Comparison of ENCODE assay signal across 12 cellular contexts in genomic region chr1:29210278-29211085, GRCh38. TPM values are rescaled to one million over a fixed set of nuclear protein-coding genes. Genes with fewer than 3 reads are reported as not detected.
DNase-seq lines count a peak whose midpoint lies in the region; ATAC-seq, FAIRE-seq and TF ChIP-seq lines count a peak whose summit lies in the region.
"Had no signal": no experiment of that assay in that cellular context is flagged by ENCODE, and none has a peak within 500 bp of the region (broad histone marks: within the 10 kb centered on the region; RNA-seq: fewer than 3 reads in every experiment).

No MANE protein-coding gene starts in this region.

- no peaks in the 10 kb centered on the region for H3K27me3 ChIP-seq in upper lobe of right lung
- no peaks in the 10 kb centered on the region for H3K27me3 ChIP-seq in adrenal gland

- no peak overlapping the region for H3K4me3 ChIP-seq in upper lobe of right lung
- H3K4me3 ChIP-seq in adrenal gland, result no peak overlapping the region

- H3K27ac ChIP-seq in upper lobe of right lung (no peak overlapping the region), adrenal gland (no peak overlapping the region)

- 73 to 91% (median 79%) methylated on average over 7 of the region's 7 CpGs for WGBS in adrenal gland, 4 donors

- TF ChIP-seq CTCF in D721Med (IDR thresholded peaks at IDR 0.05; ENCODE audit: insufficient read depth, missing control alignments) (no peak), upper lobe of right lung (IDR thresholded peaks at IDR 0.05) (no peak), adrenal gland (IDR thresholded peaks at IDR 0.05) (no peak)

- DNase-seq in D721Med (ENCODE audit: insufficient read length, low spot score), result peak; percentile 67
- peak; percentile 52 for DNase-seq in HT1080 (ENCODE audit: low read depth)
- DNase-seq in dermis blood vessel endothelial cell, result peak; percentile 72
- no peak for DNase-seq in activated gamma-delta T cell treated with Interleukin-2 at 50 U/mL for 16 hours
- DNase-seq in upper lobe of right lung, result no peak
- no peak for DNase-seq in adrenal gland
- DNase-seq in Ammon's horn (ENCODE audit: low spot score), result no peak
- DNase-seq: activated naive CD4-positive, alpha-beta T cell treated with anti-CD3 and anti-CD28 coated beads, Interleukin-2, amount 50 U/mL, for 16 hours; DMS153; stimulated activated CD8-positive, alpha-beta memory T cell treated with anti-CD3 and anti-CD28 coated beads, Interleukin-4, amount 100 ng/mL, for 48 hours had no signal

- ATAC-seq in GM18867 (IDR thresholded peaks at IDR 0.05; ENCODE audit: unreplicated experiment) (peak; percentile 70), upper lobe of right lung (no peak)

- intact Hi-C loops in upper lobe of right lung (cut with DNase I) (no loop called here), adrenal gland (cut with DNase I) (no loop called here)

- FAIRE-seq in D721Med (lab: Jason Lieb, UNC), result peak; percentile 99
- FAIRE-seq: H1 had no signal

- H3K36me3 ChIP-seq in upper lobe of right lung (peaks cover 42% of the 10 kb centered on the region), adrenal gland (replicated peaks in 1 of 2) (peaks cover 0 to 41% of the 10 kb centered on the region in 2 donors)

- TF ChIP-seq POLR2A in adrenal gland (IDR thresholded peaks at IDR 0.05), result no peak

- H3K4me1 ChIP-seq in upper lobe of right lung, result no peaks in the 10 kb centered on the region
- no peaks in the 10 kb centered on the region for H3K4me1 ChIP-seq in adrenal gland (replicated peaks in 1 of 2)

- H3K9me3 ChIP-seq in upper lobe of right lung (no peaks in the 10 kb centered on the region), adrenal gland (replicated peaks in 1 of 3) (no peaks in the 10 kb centered on the region)

RNA-seq across cellular contexts. Expression of gene MECR, which starts 20.3 kb away (rescaled TPM):
- 34.4 and 34.6 TPM in 2 replicates for total RNA-seq in HT1080 (2014; rRNA removed; shearing (Covaris generic))
- 22.9 and 32.8 TPM in 2 replicates for polyA plus RNA-seq in HT1080 (2015; cell fraction: cytosol; rRNA removed)
- polyA plus RNA-seq in HT1080 (2015; cell fraction: nucleus; rRNA removed), result 20.0 and 35.4 TPM in 2 replicates
- 10.6 and 18.4 TPM in 2 replicates for total RNA-seq in dermis blood vessel endothelial cell
- 16.5 TPM for total RNA-seq in upper lobe of right lung
- 10 to 100 TPM; 26.1 to 53.1 (median 31.8) TPM for total RNA-seq in adrenal gland
- 10 to 100 TPM; 27.4 to 49.0 (median 35.3) TPM for polyA plus RNA-seq in adrenal gland

RNA-seq across cellular contexts. Expression of gene PTPRU, which starts 25.8 kb away (rescaled TPM):
- 37.5 and 40.1 TPM in 2 replicates for total RNA-seq in HT1080 (2014; rRNA removed; shearing (Covaris generic))
- polyA plus RNA-seq in HT1080 (2015; cell fraction: cytosol; rRNA removed), result 20.1 and 27.7 TPM in 2 replicates
- polyA plus RNA-seq in HT1080 (2015; cell fraction: nucleus; rRNA removed), result 28.9 and 32.2 TPM in 2 replicates
- total RNA-seq in dermis blood vessel endothelial cell (2.1 and 2.4 TPM in 2 replicates), upper lobe of right lung (45.5 TPM), adrenal gland (10 to 100 TPM in 3 of 8 donors, 1 to 10 TPM in 5; 5.3 to 14.4 (median 7.7) TPM)
- 1 to 10 TPM; 1.4 to 9.3 (median 4.4) TPM for polyA plus RNA-seq in adrenal gland

RNA-seq across cellular contexts. Expression of gene SRSF4, which starts 28.8 kb away (rescaled TPM):
- total RNA-seq in HT1080 (2014; rRNA removed; shearing (Covaris generic)), result 30.8 and 60.9 TPM in 2 replicates
- 46.4 and 59.0 TPM in 2 replicates for polyA plus RNA-seq in HT1080 (2015; cell fraction: cytosol; rRNA removed)
- polyA plus RNA-seq in HT1080 (2015; cell fraction: nucleus; rRNA removed), result 76.3 and 84.4 TPM in 2 replicates
- total RNA-seq in dermis blood vessel endothelial cell (47.2 and 52.9 TPM in 2 replicates), upper lobe of right lung (89.0 TPM), adrenal gland (10 to 100 TPM; 35.1 to 77.4 (median 51.1) TPM)
- 100 to 1,000 TPM in 2 of 3 donors, 10 to 100 TPM in 1; 77.0 to 120 (median 118) TPM for polyA plus RNA-seq in adrenal gland

Comparison
In these comparisons a context has a peak if more than half of its experiments do, and no peak if none do; other contexts are left out.
1. DNase-seq: peak in D721Med (single experiment), HT1080 (single experiment) and dermis blood vessel endothelial cell (single experiment); none in activated gamma-delta T cell treated with Interleukin-2 at 50 U/mL for 16 hours (single experiment), upper lobe of right lung (single experiment), adrenal gland (0 of 7) and Ammon's horn (single experiment).